21 cellular contexts compared by ENCODE assay signal in the genomic region with DNA sequence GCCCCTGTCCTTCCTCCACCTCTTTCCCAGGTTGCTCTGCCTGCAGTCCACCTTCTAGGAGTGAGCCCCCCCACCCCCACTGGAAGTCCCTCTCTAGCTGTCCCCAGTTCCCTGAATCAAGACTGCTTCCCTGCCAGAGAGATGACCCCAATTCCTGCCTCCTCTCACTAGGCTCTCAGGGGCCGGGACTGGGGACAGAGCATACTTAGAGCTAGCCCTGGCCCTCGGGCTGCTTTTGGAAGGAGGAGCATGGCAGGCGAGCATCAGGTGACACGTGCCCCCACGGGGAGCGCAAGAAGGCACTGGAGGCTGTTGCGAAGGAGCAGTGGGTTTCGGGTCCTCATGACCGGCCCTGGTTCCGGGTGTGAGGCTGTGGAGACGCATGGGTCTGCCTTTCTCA. TPM values are rescaled to one million over a fixed set of nuclear protein-coding genes. Genes with fewer than 3 reads are reported as not detected.
DNase-seq lines count a peak whose midpoint lies in the region; ATAC-seq and TF ChIP-seq lines count a peak whose summit lies in the region.
"Had no signal": no experiment of that assay in that cellular context is flagged by ENCODE, and none has a peak within 500 bp of the region (broad histone marks: within the 10 kb centered on the region; RNA-seq: fewer than 3 reads in every experiment).

No MANE protein-coding gene starts in this region.

- H4K91ac ChIP-seq in H9 (ENCODE audit: insufficient read length, low read depth, low read length), result no peak overlapping the region
- no peak overlapping the region for H4K91ac ChIP-seq in neuronal stem cell (ENCODE audit: low read depth, low read length, poor library complexity)

- no peaks in the 10 kb centered on the region for H3K23me2 ChIP-seq in H9 (ENCODE audit: insufficient read length, low read depth, low read length, poor library complexity, severe bottlenecking)

- peaks cover 29% of the 10 kb centered on the region for H3K4me1 Mint-ChIP-seq in activated CD8-positive, alpha-beta memory T cell treated with anti-CD3 and anti-CD28 coated beads, Interleukin-2, amount 10 ng/mL, durations not matched to agents 7 days and 5 days
- H3K4me1 Mint-ChIP-seq in H9, result peaks cover 5 to 12% of the 10 kb centered on the region in 2 experiments; a peak in 3 of 4 replicates

- no peak overlapping the region for H2BK12ac ChIP-seq in H9 (ENCODE audit: insufficient read length, low read depth, low read length)
- H2BK12ac ChIP-seq in neuronal stem cell (ENCODE audit: low read length), result no peak overlapping the region

- no peak overlapping the region for H3K27ac ChIP-seq in H9 (ENCODE audit: insufficient read length, low read depth, low read length)
- peak overlapping the region; percentile 1; the same call in 1 of the 2 replicates for H3K27ac ChIP-seq in VCaP
- no peak overlapping the region for H3K27ac ChIP-seq in neuronal stem cell (replicated peaks; ENCODE audit: low read length)
- H3K27ac ChIP-seq: C4-2B had no signal

- H3K36me3 ChIP-seq in neuronal stem cell (replicated peaks in 1 of 2; ENCODE audit: control insufficient read depth in 2 of 2, insufficient read depth in 2 of 2, low read length in 2 of 2), result peaks cover 33 to 65% of the 10 kb centered on the region in 2 donors

- CTCF ChIA-PET in activated CD8-positive, alpha-beta memory T cell treated with anti-CD3 and anti-CD28 coated beads, Interleukin-2, amount 10 ng/mL, durations not matched to agents 7 days and 5 days (lab: Charles Lee), result no interaction called here

- no peaks in the 10 kb centered on the region; the same call in 1 of the 2 replicates for H3K79me2 ChIP-seq in H9 (ENCODE audit: insufficient read depth, low read length)

- H3K4me2 ChIP-seq in H9 (ENCODE audit: insufficient read depth, insufficient read length, low read length) (no peak overlapping the region), neuronal stem cell (ENCODE audit: insufficient read depth, low read length, poor library complexity, severe bottlenecking) (peak overlapping the region; percentile 2)

- H2BK5ac ChIP-seq in H9 (ENCODE audit: insufficient read length, low read length) (no peak overlapping the region), neuronal stem cell (ENCODE audit: low read length) (no peak overlapping the region)

- H4K20me1 ChIP-seq in H9 (ENCODE audit: control insufficient read depth, insufficient read depth, insufficient read length), result no peaks in the 10 kb centered on the region

- H2BK120ac ChIP-seq in H9 (ENCODE audit: low read depth, low read length, poor library complexity, severe bottlenecking) (no peak overlapping the region), neuronal stem cell (ENCODE audit: low read depth, low read length) (no peak overlapping the region)

- H3K9me3 ChIP-seq in H9 (ENCODE audit: control insufficient read depth, low read depth, low read length) (no peaks in the 10 kb centered on the region), neuronal stem cell (replicated peaks in 1 of 2; ENCODE audit: control insufficient read depth in 2 of 2, insufficient read depth in 1 of 2, low read depth in 1 of 2, low read length in 2 of 2) (no peaks in the 10 kb centered on the region)

- H2BK15ac ChIP-seq in H9 (ENCODE audit: low read depth, low read length) (no peak overlapping the region), neuronal stem cell (ENCODE audit: low read length) (peak overlapping the region; percentile 49)

- H2AK5ac ChIP-seq in H9 (ENCODE audit: insufficient read length, low read length), result no peak overlapping the region
- no peak overlapping the region for H2AK5ac ChIP-seq in neuronal stem cell (ENCODE audit: low read depth, low read length)

- H4K5ac ChIP-seq in H9 (ENCODE audit: insufficient read length, low read depth, low read length), result no peak overlapping the region

- WGBS in H9 (ENCODE audit: extremely low coverage, insufficient read length, low lambda C conversion rate), result no CpG with 5 or more reads among the region's 11 CpGs
- WGBS in neuronal stem cell (ENCODE audit: extremely low coverage in 2 of 2, insufficient read length in 2 of 2, insufficient replicate concordance in 1 of 2), 2 donors, result no CpG with 5 or more reads among the region's 11 CpGs

- H3K56ac ChIP-seq in H9 (ENCODE audit: insufficient read length, low read depth, low read length), result no peak overlapping the region

- intact Hi-C loops in cardiac septum (cut with DNase I), result no loop called here

- H3K4me3 Mint-ChIP-seq in activated CD8-positive, alpha-beta memory T cell treated with anti-CD3 and anti-CD28 coated beads, Interleukin-2, amount 10 ng/mL, durations not matched to agents 7 days and 5 days, result no peak overlapping the region
- no peak overlapping the region for H3K4me3 Mint-ChIP-seq in H9
- H3K4me3 Mint-ChIP-seq: CD8-positive, alpha-beta memory T cell had no signal

- H2AFZ ChIP-seq in H9 (ENCODE audit: low read length), result no peak overlapping the region
- no peak overlapping the region for H2AFZ ChIP-seq in neuronal stem cell (ENCODE audit: low read length)

- H3K23ac ChIP-seq in H9 (ENCODE audit: insufficient read length, low read depth, low read length), result no peak overlapping the region
- H3K23ac ChIP-seq in neuronal stem cell (ENCODE audit: low read depth, low read length, poor library complexity), result peak overlapping the region; percentile 73

- peaks cover 8% of the 10 kb centered on the region for H3K79me1 ChIP-seq in H9 (ENCODE audit: insufficient read depth, low read depth, low read length, poor library complexity, severe bottlenecking)
- peaks cover 25% of the 10 kb centered on the region for H3K79me1 ChIP-seq in neuronal stem cell (ENCODE audit: low read depth, low read length)

- H4K8ac ChIP-seq in H9 (replicated peaks; ENCODE audit: insufficient read length, low read depth, low read length) (no peak overlapping the region), neuronal stem cell (ENCODE audit: low read depth, low read length) (no peak overlapping the region)

- no peak overlapping the region for H2BK20ac ChIP-seq in H9 (ENCODE audit: low read depth, low read length, poor library complexity, severe bottlenecking)

- no peaks in the 10 kb centered on the region for H3K27me3 ChIP-seq in H9 (ENCODE audit: insufficient read depth, low read length)
- H3K27me3 ChIP-seq in neuronal stem cell (ENCODE audit: control insufficient read depth in 3 of 3, insufficient read depth in 3 of 3, low read depth in 1 of 3, low read length in 3 of 3), result no peaks in the 10 kb centered on the region

- H3K36me3 Mint-ChIP-seq in activated CD8-positive, alpha-beta memory T cell treated with anti-CD3 and anti-CD28 coated beads, Interleukin-2, amount 10 ng/mL, durations not matched to agents 7 days and 5 days, result peaks cover 29% of the 10 kb centered on the region
- H3K36me3 Mint-ChIP-seq in H9 (ENCODE audit: insufficient read depth in 1 of 3, low read depth in 3 of 3), result peaks cover 26 to 50% (median 44%) of the 10 kb centered on the region in 3 experiments; a peak in 6 of 7 replicates

- H3K18ac ChIP-seq in H9 (ENCODE audit: insufficient read length, low read depth, low read length) (no peak overlapping the region), neuronal stem cell (ENCODE audit: low read length) (no peak overlapping the region)

- no peak overlapping the region for H3T11ph ChIP-seq in H9 (ENCODE audit: low read length)

- no peak for ATAC-seq in activated CD8-positive, alpha-beta memory T cell treated with anti-CD3 and anti-CD28 coated beads, Interleukin-2, amount 10 ng/mL, durations not matched to agents 7 days and 5 days
- ATAC-seq: K562 had no signal

- H3K4ac ChIP-seq in H9 (ENCODE audit: low read depth, low read length) (no peak overlapping the region), neuronal stem cell (ENCODE audit: low read length) (no peak overlapping the region)

- H3K14ac ChIP-seq in H9 (ENCODE audit: insufficient read depth, low read length) (no peak overlapping the region), neuronal stem cell (ENCODE audit: low read length) (peak overlapping the region; percentile 56)

- no peak overlapping the region for H3K4me3 ChIP-seq in neuronal stem cell (ENCODE audit: low read length in 2 of 2)
- H3K4me3 ChIP-seq: K562 had no signal

- no peak for TF ChIP-seq CTCF in H9 (conservative IDR thresholded peaks at IDR 0.05)
- TF ChIP-seq CTCF in VCaP (conservative IDR thresholded peaks at IDR 0.05), result no peak

- no peaks in the 10 kb centered on the region for H3K9me3 Mint-ChIP-seq in activated CD8-positive, alpha-beta memory T cell treated with anti-CD3 and anti-CD28 coated beads, Interleukin-2, amount 10 ng/mL, durations not matched to agents 7 days and 5 days (ENCODE audit: low read depth)
- no peaks in the 10 kb centered on the region for H3K9me3 Mint-ChIP-seq in H9
- H3K9me3 Mint-ChIP-seq: CD8-positive, alpha-beta memory T cell had no signal

- H3K27me3 Mint-ChIP-seq in activated CD8-positive, alpha-beta memory T cell treated with anti-CD3 and anti-CD28 coated beads, Interleukin-2, amount 10 ng/mL, durations not matched to agents 7 days and 5 days, result no peaks in the 10 kb centered on the region
- H3K27me3 Mint-ChIP-seq in H9 (ENCODE audit: low read depth), result no peaks in the 10 kb centered on the region; the same call in 1 of the 2 replicates
- H3K27me3 Mint-ChIP-seq: CD8-positive, alpha-beta memory T cell had no signal

- no peak overlapping the region for H3K9ac ChIP-seq in H9 (ENCODE audit: extremely low read depth, insufficient read length, low read length)
- H3K9ac ChIP-seq in neuronal stem cell (ENCODE audit: low read depth, low read length, poor library complexity), result peak overlapping the region; percentile 77

- peak overlapping the region; percentile 56 for H3K27ac Mint-ChIP-seq in activated CD8-positive, alpha-beta memory T cell treated with anti-CD3 and anti-CD28 coated beads, Interleukin-2, amount 10 ng/mL, durations not matched to agents 7 days and 5 days
- H3K27ac Mint-ChIP-seq in H9, result peak overlapping the region in 2 of 3 experiments; percentile 34 to 55; a peak in 3 of 7 replicates

- no peak for DNase-seq in activated CD8-positive, alpha-beta memory T cell treated with anti-CD3 and anti-CD28 coated beads, Interleukin-2, amount 10 ng/mL, durations not matched to agents 7 days and 5 days
- DNase-seq in activated CD8-positive, alpha-beta memory T cell treated with anti-CD3 and anti-CD28 coated beads, Interleukin-2, amount 50 U/mL, for 4 hours, result no peak
- DNase-seq in H9 (no peak), neuronal stem cell (ENCODE audit: low spot score) (no peak), NCI-H1930 (lab: John Stamatoyannopoulos, UW) (no peak), NCI-H1092 (lab: John Stamatoyannopoulos, UW) (no peak), cardiac septum (ENCODE audit: low spot score) (no peak)
- DNase-seq: Calu3; CD8-positive, alpha-beta memory T cell; GDM1; H7; MM.1S; NCI-H1048; NCI-H1436; NCI-H187 treated with DMSO at 0.1 percent for 48 hours; NCI-H2227 treated with DMSO at 0.1 percent for 48 hours; NCI-H510A treated with DMSO at 0.1 percent for 48 hours; NCI-H748 treated with DMSO at 0.1 percent for 48 hours had no signal

- H3K4me1 ChIP-seq in H9 (ENCODE audit: insufficient read depth, low read length), result no peaks in the 10 kb centered on the region
- H3K4me1 ChIP-seq in neuronal stem cell (ENCODE audit: control insufficient read depth in 2 of 2, insufficient read depth in 1 of 2, low read depth in 1 of 2, low read length in 2 of 2), result peaks cover 0 to 8% of the 10 kb centered on the region in 2 donors

RNA-seq across cellular contexts. Expression of a gene that starts 9.7 kb away (rescaled TPM):
- total RNA-seq in activated CD8-positive, alpha-beta memory T cell treated with anti-CD3 and anti-CD28 coated beads, Interleukin-2, amount 10 ng/mL, durations not matched to agents 7 days and 5 days, result 10 to 100 TPM; 58.4 to 67.6 TPM
- 48.8 and 49.2 TPM in 2 replicates for total RNA-seq in H9 (2021)
- 11.3 TPM for polyA plus RNA-seq in neuronal stem cell (2013, experiment 1 of 2)
- polyA plus RNA-seq in neuronal stem cell (2013, experiment 2 of 2), result 11.0 TPM
- total RNA-seq in cardiac septum, result 10.2 TPM

RNA-seq across cellular contexts. Expression of a gene that starts 29.9 kb away (rescaled TPM):
- total RNA-seq in activated CD8-positive, alpha-beta memory T cell treated with anti-CD3 and anti-CD28 coated beads, Interleukin-2, amount 10 ng/mL, durations not matched to agents 7 days and 5 days, result 100 to 1,000 TPM; 283 to 360 TPM
- total RNA-seq in H9 (2021) (318 and 328 TPM in 2 replicates), cardiac septum (293 TPM)
- 289 TPM for polyA plus RNA-seq in neuronal stem cell (2013, experiment 1 of 2)
- polyA plus RNA-seq in neuronal stem cell (2013, experiment 2 of 2), result 288 TPM

RNA-seq across cellular contexts. Expression of a gene that starts 43.9 kb away (rescaled TPM):
- total RNA-seq in activated CD8-positive, alpha-beta memory T cell treated with anti-CD3 and anti-CD28 coated beads, Interleukin-2, amount 10 ng/mL, durations not matched to agents 7 days and 5 days, result 10 to 100 TPM; 13.4 to 15.5 TPM
- total RNA-seq in H9 (2021) (6.9 and 9.2 TPM in 2 replicates), cardiac septum (11.0 TPM)
- polyA plus RNA-seq in neuronal stem cell (2013, experiment 1 of 2), result 3.6 TPM
- 3.2 TPM for polyA plus RNA-seq in neuronal stem cell (2013, experiment 2 of 2)
- polyA plus RNA-seq: CD8-positive, alpha-beta memory T cell had no signal

RNA-seq across cellular contexts. Expression of a gene that starts 46.8 kb away (rescaled TPM):
- 100 to 1,000 TPM in 1 of 2 experiments, 10 to 100 TPM in 1; 96.8 to 116 TPM for total RNA-seq in activated CD8-positive, alpha-beta memory T cell treated with anti-CD3 and anti-CD28 coated beads, Interleukin-2, amount 10 ng/mL, durations not matched to agents 7 days and 5 days
- 161 and 175 TPM in 2 replicates for total RNA-seq in H9 (2021)
- polyA plus RNA-seq in neuronal stem cell (2013, experiment 1 of 2), result 230 TPM
- polyA plus RNA-seq in neuronal stem cell (2013, experiment 2 of 2), result 218 TPM
- total RNA-seq in cardiac septum, result 296 TPM

RNA-seq across cellular contexts. Expression of a gene that starts 48.5 kb away (rescaled TPM):
- 100 to 1,000 TPM; 106 to 107 TPM for total RNA-seq in activated CD8-positive, alpha-beta memory T cell treated with anti-CD3 and anti-CD28 coated beads, Interleukin-2, amount 10 ng/mL, durations not matched to agents 7 days and 5 days
- total RNA-seq in H9 (2021) (62.2 and 65.0 TPM in 2 replicates), cardiac septum (162 TPM)
- polyA plus RNA-seq in neuronal stem cell (2013, experiment 1 of 2), result 33.3 TPM
- 31.2 TPM for polyA plus RNA-seq in neuronal stem cell (2013, experiment 2 of 2)
